Comparison of ENCODE assay signal across 29 cellular contexts in genomic region chr1:47967868-47968267, GRCh38. TPM values are rescaled to one million over a fixed set of nuclear protein-coding genes. Genes with fewer than 3 reads are reported as not detected.
DNase-seq lines count a peak whose midpoint lies in the region; ATAC-seq, FAIRE-seq and TF ChIP-seq lines count a peak whose summit lies in the region.
"Had no signal": no experiment of that assay in that cellular context is flagged by ENCODE, and none has a peak within 500 bp of the region (broad histone marks: within the 10 kb centered on the region; RNA-seq: fewer than 3 reads in every experiment).

No MANE protein-coding gene starts in this region.

- peak overlapping the region; percentile 62 for H3K27ac Mint-ChIP-seq in nephron progenitor cell
- H3K27ac Mint-ChIP-seq: CD14-positive monocyte; CD4-positive, alpha-beta memory T cell; CD4-positive, CD25-positive, alpha-beta regulatory T cell; CD8-positive, alpha-beta memory T cell had no signal

- intact Hi-C loops in HepG2 (cut with micrococcal nuclease; ENCODE audit: unreplicated experiment), result no loop called here

- H3K27me3 ChIP-seq in liver (ENCODE audit: control insufficient read depth in 4 of 4, insufficient read depth in 4 of 4, low read length in 3 of 4), result no peaks in the 10 kb centered on the region
- no peaks in the 10 kb centered on the region; a peak in 1 of 5 replicates for H3K27me3 ChIP-seq in HepG2 (ENCODE audit: control insufficient read depth in 1 of 2, insufficient read depth in 2 of 2, low read length in 2 of 2)
- H3K27me3 ChIP-seq: BE2C had no signal

- H3K9me3 ChIP-seq in liver (ENCODE audit: control insufficient read depth in 4 of 4, low read length in 3 of 4) (no peaks in the 10 kb centered on the region), HepG2 (ENCODE audit: low read length) (no peaks in the 10 kb centered on the region)
- H3K9me3 ChIP-seq: A549, BE2C, BLaER1 had no signal

- no peak overlapping the region for H3K4me2 ChIP-seq in HepG2 (ENCODE audit: low read depth, low read length)
- H3K4me2 ChIP-seq: A549, BLaER1 had no signal

- POLR2A ChIA-PET in HepG2 (lab: Yijun Ruan, JAX), result no interaction called here

- H3K27me3 Mint-ChIP-seq in nephron progenitor cell (ENCODE audit: low read depth, poor library complexity), result peaks cover 4% of the 10 kb centered on the region

- TF ChIP-seq RAD21 in liver (IDR thresholded peaks at IDR 0.05) (no peak), HepG2 (CRISPR knock-in tag; IDR thresholded peaks at IDR 0.05) (no peak)

- no peak for TF ChIP-seq EP300 in HepG2 (IDR thresholded peaks at IDR 0.05; ENCODE audit: low read depth in 2 of 2, low read length in 2 of 2)
- no peak for TF ChIP-seq EP300 in HepG2 (CRISPR knock-in tag; IDR thresholded peaks at IDR 0.05; ENCODE audit: borderline replicate concordance)

- BruUV-seq in HepG2 (replicated peaks; lab: Mats Ljungman, UMichigan), result no TSS peak

- H3K4me1 ChIP-seq in liver (ENCODE audit: control insufficient read depth in 4 of 4, insufficient read depth in 4 of 4, low read length in 3 of 4), result peaks cover 16 to 80% (median 54%) of the 10 kb centered on the region in 4 donors
- H3K4me1 ChIP-seq in HepG2 (ENCODE audit: insufficient read depth, low read length), result peaks cover 26% of the 10 kb centered on the region
- H3K4me1 ChIP-seq: A549, BE2C had no signal

- TF ChIP-seq CTCF in liver (IDR thresholded peaks at IDR 0.05; ENCODE audit: low read depth, low read length, missing input control), result no peak
- no peak for TF ChIP-seq CTCF in HepG2 (CRISPR knock-in tag; IDR thresholded peaks at IDR 0.05)
- no peak for TF ChIP-seq CTCF in nephron progenitor cell (IDR thresholded peaks at IDR 0.05)

- H3K4me1 Mint-ChIP-seq in nephron progenitor cell, result peaks cover 94% of the 10 kb centered on the region
- H3K4me1 Mint-ChIP-seq: CD14-positive monocyte; CD4-positive, alpha-beta memory T cell; CD4-positive, CD25-positive, alpha-beta regulatory T cell; CD8-positive, alpha-beta memory T cell had no signal

- H4K20me1 ChIP-seq in HepG2 (ENCODE audit: insufficient read depth, low read length), result no peaks in the 10 kb centered on the region
- H4K20me1 ChIP-seq: BLaER1 had no signal

- no peaks in the 10 kb centered on the region for H3K79me2 ChIP-seq in HepG2 (ENCODE audit: insufficient read depth, low read length)

- peaks cover under 1% of the 10 kb centered on the region for H3K9me3 Mint-ChIP-seq in nephron progenitor cell
- H3K9me3 Mint-ChIP-seq: CD14-positive monocyte; CD4-positive, alpha-beta memory T cell; CD4-positive, CD25-positive, alpha-beta regulatory T cell had no signal

- no peak overlapping the region for H2AFZ ChIP-seq in HepG2 (ENCODE audit: low read length)

- no peak overlapping the region for H3K9ac ChIP-seq in liver (ENCODE audit: low read depth in 1 of 2, low read length in 2 of 2)
- H3K9ac ChIP-seq in HepG2 (ENCODE audit: insufficient read depth, low read depth, low read length), result no peak overlapping the region
- H3K9ac ChIP-seq: BLaER1 had no signal

- TF ChIP-seq POLR2A in HepG2 (IDR thresholded peaks at IDR 0.05; ENCODE audit: insufficient read depth in 1 of 2, low read depth in 2 of 2, low read length in 2 of 2), result no peak

- in situ Hi-C loops in HepG2 (cut with HindIII; ENCODE audit: extremely low pct_ligation_motif_present, low pct_unique_long_range_greater_than_20kb), result no loop called here

- H3K36me3 Mint-ChIP-seq in nephron progenitor cell (ENCODE audit: low read depth), result peaks cover under 1% of the 10 kb centered on the region
- H3K36me3 Mint-ChIP-seq: CD14-positive monocyte; CD4-positive, alpha-beta memory T cell; CD4-positive, CD25-positive, alpha-beta regulatory T cell; CD8-positive, alpha-beta memory T cell had no signal

- FAIRE-seq in HepG2 (lab: Jason Lieb, UNC), result no peak
- FAIRE-seq: A549, GM12878, GM12892, GM18507 had no signal

- CTCF ChIA-PET in HepG2 (lab: Yijun Ruan, JAX; ENCODE audit: low intra/inter-chr PET ratio, low total read pairs), result no interaction called here

- H3K4me3 ChIP-seq in liver (ENCODE audit: low read depth in 1 of 3, low read length in 3 of 3) (no peak overlapping the region), HepG2 (replicated peaks in 1 of 3; ENCODE audit: insufficient read depth in 1 of 3, low read depth in 2 of 3, low read length in 3 of 3) (no peak overlapping the region)
- H3K4me3 ChIP-seq: A549, BLaER1, GM12878 had no signal

- peak overlapping the region; percentile 79 to 80 for H3K27ac ChIP-seq in liver (ENCODE audit: low read depth in 1 of 2, low read length in 2 of 2)
- H3K27ac ChIP-seq in HepG2 (ENCODE audit: extremely low read length, insufficient read depth, low read length), result no peak overlapping the region
- H3K27ac ChIP-seq: 22Rv1, A549, BLaER1 had no signal

- no peak for DNase-seq in HepG2 (ENCODE audit: low spot score)
- no peak for DNase-seq in nephron progenitor cell
- DNase-seq in activated CD8-positive, alpha-beta memory T cell treated with anti-CD3 and anti-CD28 coated beads for 24 hours, result no peak
- DNase-seq: ACHN; BE2C; C1 segment of cervical spinal cord; CD4-positive, alpha-beta memory T cell; CD4-positive, CD25-positive, alpha-beta regulatory T cell; CD8-positive, alpha-beta memory T cell; COR-L47; DMS 273 treated with DMSO at 0.1 percent for 48 hours; DMS153; DMS53; DMS79; DND-41; EL; GDM1 had no signal

- ATAC-seq in HepG2 (no peak), GM19395 (IDR thresholded peaks at IDR 0.05; ENCODE audit: unreplicated experiment) (no peak)
- ATAC-seq: A549, GM12878 had no signal

- no peak overlapping the region for H3K4me3 Mint-ChIP-seq in nephron progenitor cell
- H3K4me3 Mint-ChIP-seq: CD14-positive monocyte; CD4-positive, alpha-beta memory T cell; CD4-positive, CD25-positive, alpha-beta regulatory T cell; CD8-positive, alpha-beta memory T cell had no signal

- WGBS in liver, result 95% methylated on average over 3 of the region's 3 CpGs
- WGBS in HepG2 (ENCODE audit: low lambda C conversion rate), result 75% methylated on average over 3 of the region's 3 CpGs

- H3K36me3 ChIP-seq in liver (ENCODE audit: control insufficient read depth in 4 of 4, insufficient read depth in 3 of 4, low read depth in 1 of 4, low read length in 3 of 4) (no peaks in the 10 kb centered on the region), HepG2 (replicated peaks in 1 of 2; ENCODE audit: control insufficient read depth in 1 of 2, insufficient read depth in 2 of 2, low read length in 2 of 2) (no peaks in the 10 kb centered on the region)
- H3K36me3 ChIP-seq: BE2C, BLaER1 had no signal

TF ChIP-seq in liver, 16 proteins besides CTCF, POLR2A, EP300 and RAD21 (continues in another document):
- no peak for TF ChIP-seq FOXA1 (IDR thresholded peaks at IDR 0.05)
- TF ChIP-seq JUND (IDR thresholded peaks at IDR 0.05), result no peak
- TF ChIP-seq TAF1 (conservative IDR thresholded peaks at IDR 0.05), result no peak
- TF ChIP-seq NR2F2 (IDR thresholded peaks at IDR 0.05), result no peak
- no peak for TF ChIP-seq GABPA (IDR thresholded peaks at IDR 0.05 in 1 of 2, conservative IDR thresholded peaks at IDR 0.05 in 1 of 2)
- no peak for TF ChIP-seq ATF3 (IDR thresholded peaks at IDR 0.05)

TF ChIP-seq in HepG2, 621 proteins besides CTCF, POLR2A, EP300 and RAD21:
- TF ChIP-seq SIN3B (IDR thresholded peaks at IDR 0.05; ENCODE audit: low read length), result no peak

RNA-seq across cellular contexts. Expression of gene TRABD2B, which starts 29.3 kb away (rescaled TPM):
- total RNA-seq in liver, result 1 to 10 TPM in 1 of 2 donors, under 1 TPM in 1; 0.28 to 2.6 TPM
- 1 to 10 TPM; 1.2 to 1.3 TPM for polyA plus RNA-seq in liver
- not detected in 2 replicates for total RNA-seq in HepG2 (2016; rRNA removed; fragmentation: Illumina TruSeq; extraction: Trizol)
- total RNA-seq in HepG2 (2016; cell fraction: cytosol; rRNA removed; fragmentation: Illumina TruSeq; extraction: Trizol; ENCODE audit: low read depth), result not detected in 2 replicates
- total RNA-seq in HepG2 (2016; cell fraction: insoluble cytoplasmic fraction; rRNA removed; fragmentation: Illumina TruSeq; extraction: Trizol), result not detected in 2 replicates
- total RNA-seq in HepG2 (2016; cell fraction: membrane; rRNA removed; fragmentation: Illumina TruSeq; extraction: Trizol), result not detected in 2 replicates
- not detected in 2 replicates for total RNA-seq in HepG2 (2016; cell fraction: nucleus; rRNA removed; fragmentation: Illumina TruSeq; extraction: Trizol)
- polyA plus RNA-seq in HepG2 (2011; rRNA removed), result 0.04 and 0.17 TPM in 2 replicates
- 0.01 TPM in 2 replicates for polyA plus RNA-seq in HepG2 (2011; cell fraction: cytosol; rRNA removed)
- polyA plus RNA-seq in HepG2 (2011; cell fraction: nucleus; rRNA removed), result 0.06 and 0.14 TPM in 2 replicates
- 0.04 and 0.38 TPM in 2 replicates for polyA plus RNA-seq in HepG2 (2012)
- polyA plus RNA-seq in HepG2 (2016; cell fraction: cytosol; fragmentation: Illumina TruSeq; extraction: Trizol; ENCODE audit: low read depth), result not detected in 2 replicates
- not detected in 2 replicates for polyA plus RNA-seq in HepG2 (2016; cell fraction: insoluble cytoplasmic fraction; fragmentation: Illumina TruSeq; extraction: Trizol; ENCODE audit: low read depth)
- polyA plus RNA-seq in HepG2 (2016; cell fraction: membrane; fragmentation: Illumina TruSeq; extraction: Trizol; ENCODE audit: low read depth), result not detected in 2 replicates
- not detected in 2 replicates for polyA plus RNA-seq in HepG2 (2016; cell fraction: nucleus; fragmentation: Illumina TruSeq; extraction: Trizol; ENCODE audit: insufficient read depth, low read depth)
- polyA minus RNA-seq in HepG2 (2011; rRNA and poly(A)+ RNA removed; ENCODE audit: low replicate concordance), result 0.04 and 2.2 TPM in 2 replicates
- polyA minus RNA-seq in HepG2 (2011; cell fraction: cytosol; rRNA and poly(A)+ RNA removed), result not detected in 2 replicates
- 0.12 TPM in 1 of 2 replicates, not detected in the other for polyA minus RNA-seq in HepG2 (2011; cell fraction: nucleus; rRNA and poly(A)+ RNA removed)
- total RNA-seq: CD4-positive, alpha-beta memory T cell; CD4-positive, CD25-positive, alpha-beta regulatory T cell; CD8-positive, alpha-beta memory T cell; Daoy; G401; GM12878 had no signal
- polyA plus RNA-seq: AG04450; CD14-positive monocyte; CD4-positive, alpha-beta memory T cell; CD4-positive, CD25-positive, alpha-beta regulatory T cell; CD8-positive, alpha-beta memory T cell; GM12878 had no signal
